Comparison of ENCODE assay signal across 22 cellular contexts in the genomic region with DNA sequence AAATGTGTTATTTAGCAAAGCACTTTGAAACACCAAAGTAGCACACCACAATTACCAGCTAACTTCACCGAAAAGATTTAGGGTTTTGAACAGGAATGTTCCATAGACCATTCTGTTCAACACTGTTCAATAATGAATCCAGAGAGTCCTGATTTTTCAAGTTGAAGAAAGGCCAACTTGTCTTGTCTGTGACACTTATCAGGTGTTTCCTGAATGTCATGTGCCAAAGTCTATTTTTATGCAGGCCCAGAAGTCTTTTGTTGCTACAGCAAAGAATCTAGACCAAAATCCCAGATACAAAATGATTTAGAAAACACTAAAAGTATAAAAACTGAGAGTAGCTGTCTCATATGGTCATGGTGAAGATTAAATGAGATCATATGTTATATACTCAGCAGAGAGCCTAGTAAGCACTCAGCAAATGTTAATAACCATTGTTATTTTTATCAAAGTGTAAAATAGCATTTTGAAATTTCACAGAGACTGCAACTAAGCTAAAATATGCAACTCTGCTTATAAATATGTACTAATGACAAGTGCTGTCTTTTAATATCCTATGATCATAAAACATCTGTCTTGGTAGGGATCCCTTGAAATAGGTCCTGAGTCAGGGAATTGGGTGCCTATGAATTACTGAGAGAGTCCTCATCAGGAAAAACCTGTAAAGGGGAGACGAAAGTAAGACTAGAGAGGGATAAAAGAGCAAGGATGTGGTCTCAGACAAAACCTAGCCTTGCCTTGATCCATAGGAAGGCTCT.
DNase-seq lines count a peak whose midpoint lies in the region; ATAC-seq and TF ChIP-seq lines count a peak whose summit lies in the region.
"Had no signal": no experiment of that assay in that cellular context is flagged by ENCODE, and none has a peak within 500 bp of the region (broad histone marks: within the 10 kb centered on the region; RNA-seq: fewer than 3 reads in every experiment).

No MANE protein-coding gene starts in this region.

- no peak for TF ChIP-seq CTCF in lung (IDR thresholded peaks at IDR 0.05; ENCODE audit: control extremely low read depth, extremely low read depth)
- no peak for TF ChIP-seq CTCF in gastroesophageal sphincter (IDR thresholded peaks at IDR 0.05)

- H3K27me3 Mint-ChIP-seq in activated CD8-positive, alpha-beta memory T cell treated with anti-CD3 and anti-CD28 coated beads, Interleukin-2, amount 10 ng/mL, durations not matched to agents 7 days and 5 days, result no peaks in the 10 kb centered on the region
- H3K27me3 Mint-ChIP-seq: activated CD4-positive, alpha-beta T cell treated with anti-CD3 and anti-CD28 coated beads, Interleukin-2, amount 10 ng/mL, durations not matched to agents 7 days and 5 days; dendritic cell treated with granulocyte-macrophage colony-stimulating factor and Interleukin-4, amounts not matched to agents 40 ng/mL and 50 ng/mL, for 4 days; stimulated activated naive B cell treated with anti-CD40 and anti-IgM and Interleukin-4, amounts not matched to agents 10 μg/mL and 1 μg/mL and 100 μg/mL, for 72 hours had no signal

- TF ChIP-seq EP300 in gastroesophageal sphincter (IDR thresholded peaks at IDR 0.05), result no peak

- no peak overlapping the region for H3K4me3 Mint-ChIP-seq in activated CD8-positive, alpha-beta memory T cell treated with anti-CD3 and anti-CD28 coated beads, Interleukin-2, amount 10 ng/mL, durations not matched to agents 7 days and 5 days
- H3K4me3 Mint-ChIP-seq: activated CD4-positive, alpha-beta T cell treated with anti-CD3 and anti-CD28 coated beads, Interleukin-2, amount 10 ng/mL, durations not matched to agents 7 days and 5 days; dendritic cell treated with granulocyte-macrophage colony-stimulating factor and Interleukin-4, amounts not matched to agents 40 ng/mL and 50 ng/mL, for 4 days; stimulated activated naive B cell treated with anti-CD40 and anti-IgM and Interleukin-4, amounts not matched to agents 10 μg/mL and 1 μg/mL and 100 μg/mL, for 72 hours had no signal

- CTCF ChIA-PET in activated CD8-positive, alpha-beta memory T cell treated with anti-CD3 and anti-CD28 coated beads, Interleukin-2, amount 10 ng/mL, durations not matched to agents 7 days and 5 days (lab: Charles Lee), result no interaction called here

- no peak for ATAC-seq in lung (ENCODE audit: insufficient read depth, low FRiP score)
- ATAC-seq in activated CD8-positive, alpha-beta memory T cell treated with anti-CD3 and anti-CD28 coated beads, Interleukin-2, amount 10 ng/mL, durations not matched to agents 7 days and 5 days, result no peak
- ATAC-seq in GM19452 (IDR thresholded peaks at IDR 0.05; ENCODE audit: unreplicated experiment), result no peak
- no peak for ATAC-seq in gastroesophageal sphincter
- ATAC-seq: activated naive CD4-positive, alpha-beta T cell treated with anti-CD3 and anti-CD28 coated beads, Interleukin-2, amount 50 U/mL, for 72 hours; HepG2; stimulated activated naive B cell treated with anti-CD40 and anti-IgM and Interleukin-4, amounts not matched to agents 10 μg/mL and 1 μg/mL and 100 μg/mL, for 72 hours had no signal

- DNase-seq in Kasumi-1 (lab: John Stamatoyannopoulos, UW), result peak; percentile 10
- no peak for DNase-seq in lung (ENCODE audit: low spot score)
- DNase-seq in activated CD8-positive, alpha-beta memory T cell treated with anti-CD3 and anti-CD28 coated beads, Interleukin-2, amount 10 ng/mL, durations not matched to agents 7 days and 5 days, result no peak
- DNase-seq in cerebellum (ENCODE audit: low spot score), result no peak
- DNase-seq: activated CD4-positive, alpha-beta T cell treated with anti-CD3 and anti-CD28 coated beads, Interleukin-2, amount 10 ng/mL, durations not matched to agents 7 days and 5 days; anterior cingulate cortex; Caco-2; glutamatergic neuron; midbrain; NCI-H1092 treated with DMSO at 0.1 percent for 48 hours; NCI-H187 treated with DMSO at 0.1 percent for 48 hours; NCI-H526 treated with DMSO at 0.1 percent for 48 hours; stimulated activated CD4-positive, alpha-beta T cell treated with anti-CD3 and anti-CD28 coated beads, Interleukin-1b, Interleukin-23, amount 100 ng/mL, for 48 hours; stimulated activated naive B cell treated with anti-CD40 and anti-IgM and Interleukin-4, amounts not matched to agents 10 μg/mL and 1 μg/mL and 100 μg/mL, for 72 hours; uterus had no signal

- H3K4me1 Mint-ChIP-seq in activated CD8-positive, alpha-beta memory T cell treated with anti-CD3 and anti-CD28 coated beads, Interleukin-2, amount 10 ng/mL, durations not matched to agents 7 days and 5 days, result peaks cover 2% of the 10 kb centered on the region

- H3K27me3 ChIP-seq in duodenal mucosa (ENCODE audit: control insufficient read depth in 1 of 2, insufficient read depth in 2 of 2, low read length in 2 of 2) (no peaks in the 10 kb centered on the region), lung (ENCODE audit: control insufficient read depth, insufficient read depth) (no peaks in the 10 kb centered on the region), skeletal muscle tissue (ENCODE audit: control insufficient read depth in 3 of 3, insufficient read depth in 3 of 3, low read length in 3 of 3) (no peaks in the 10 kb centered on the region), gastroesophageal sphincter (no peaks in the 10 kb centered on the region)
- H3K27me3 ChIP-seq: uterus had no signal

- H3K9ac ChIP-seq in duodenal mucosa (ENCODE audit: low read depth in 1 of 2, low read length in 2 of 2) (no peak overlapping the region), skeletal muscle tissue (ENCODE audit: low read depth in 1 of 3, low read length in 3 of 3) (no peak overlapping the region)

- no peaks in the 10 kb centered on the region for H3K9me3 Mint-ChIP-seq in activated CD8-positive, alpha-beta memory T cell treated with anti-CD3 and anti-CD28 coated beads, Interleukin-2, amount 10 ng/mL, durations not matched to agents 7 days and 5 days (ENCODE audit: low read depth)

- H3K36me3 Mint-ChIP-seq in activated CD8-positive, alpha-beta memory T cell treated with anti-CD3 and anti-CD28 coated beads, Interleukin-2, amount 10 ng/mL, durations not matched to agents 7 days and 5 days, result peaks cover 4% of the 10 kb centered on the region

- H3K4me1 ChIP-seq in duodenal mucosa (ENCODE audit: control insufficient read depth in 1 of 2, insufficient read depth in 2 of 2, low read length in 2 of 2), result peaks cover 47 to 52% of the 10 kb centered on the region in 2 donors
- peaks cover 8 to 21% of the 10 kb centered on the region in 2 donors for H3K4me1 ChIP-seq in lung (ENCODE audit: control insufficient read depth in 2 of 2, insufficient read depth in 2 of 2, low read length in 2 of 2)
- H3K4me1 ChIP-seq in skeletal muscle tissue (ENCODE audit: control insufficient read depth in 3 of 3, insufficient read depth in 3 of 3, low read length in 3 of 3), result peaks cover 10 to 21% (median 20%) of the 10 kb centered on the region in 3 donors
- peaks cover 2 to 53% (median 4%) of the 10 kb centered on the region in 3 donors for H3K4me1 ChIP-seq in gastroesophageal sphincter

- TF ChIP-seq POLR2A in gastroesophageal sphincter (IDR thresholded peaks at IDR 0.05), result no peak

- H3K27ac Mint-ChIP-seq in activated CD8-positive, alpha-beta memory T cell treated with anti-CD3 and anti-CD28 coated beads, Interleukin-2, amount 10 ng/mL, durations not matched to agents 7 days and 5 days, result no peak overlapping the region
- H3K27ac Mint-ChIP-seq: activated CD4-positive, alpha-beta T cell treated with anti-CD3 and anti-CD28 coated beads, Interleukin-2, amount 10 ng/mL, durations not matched to agents 7 days and 5 days; dendritic cell treated with granulocyte-macrophage colony-stimulating factor and Interleukin-4, amounts not matched to agents 40 ng/mL and 50 ng/mL, for 4 days; stimulated activated naive B cell treated with anti-CD40 and anti-IgM and Interleukin-4, amounts not matched to agents 10 μg/mL and 1 μg/mL and 100 μg/mL, for 72 hours had no signal

- peak overlapping the region; percentile 2 for H3K27ac ChIP-seq in duodenal mucosa (ENCODE audit: low read depth, low read length)
- H3K27ac ChIP-seq in lung (ENCODE audit: low read depth in 1 of 2, low read length in 1 of 2), result peak overlapping the region; percentile 12 to 56
- peak overlapping the region; percentile 20 for H3K27ac ChIP-seq in skeletal muscle tissue (ENCODE audit: low read depth, low read length)
- peak overlapping the region in 2 of 4 donors; percentile 22 to 24 for H3K27ac ChIP-seq in gastroesophageal sphincter
- H3K27ac ChIP-seq: uterus had no signal

- H3K36me3 ChIP-seq in duodenal mucosa (ENCODE audit: control insufficient read depth in 1 of 2, insufficient read depth in 2 of 2, low read length in 2 of 2), result peaks cover 0 to 2% of the 10 kb centered on the region in 2 donors
- H3K36me3 ChIP-seq in lung (ENCODE audit: control insufficient read depth in 2 of 2, insufficient read depth in 2 of 2, low read length in 2 of 2), result no peaks in the 10 kb centered on the region
- H3K36me3 ChIP-seq in skeletal muscle tissue (ENCODE audit: control insufficient read depth in 3 of 3, insufficient read depth in 3 of 3, low read length in 3 of 3), result peaks cover 0 to 3% (median 3%) of the 10 kb centered on the region in 3 donors
- peaks cover 0 to 3% of the 10 kb centered on the region in 2 donors for H3K36me3 ChIP-seq in gastroesophageal sphincter
- H3K36me3 ChIP-seq: uterus had no signal

- 82 to 92% methylated on average over 2 of the region's 2 CpGs for WGBS in lung, 2 donors
- 66 to 82% methylated on average over 2 of the region's 2 CpGs for WGBS in gastroesophageal sphincter (ENCODE audit: low coverage in 1 of 2), 2 donors

- H3K9me3 ChIP-seq in duodenal mucosa (ENCODE audit: control insufficient read depth in 1 of 2, low read length in 2 of 2), result no peaks in the 10 kb centered on the region
- no peaks in the 10 kb centered on the region for H3K9me3 ChIP-seq in lung (ENCODE audit: control insufficient read depth in 2 of 2, insufficient read depth in 1 of 2, low read length in 1 of 2)
- no peaks in the 10 kb centered on the region for H3K9me3 ChIP-seq in skeletal muscle tissue (ENCODE audit: control insufficient read depth in 3 of 3, low read length in 3 of 3)
- H3K9me3 ChIP-seq in gastroesophageal sphincter, result no peaks in the 10 kb centered on the region
- H3K9me3 ChIP-seq: uterus had no signal

- no peak overlapping the region for H3K4me3 ChIP-seq in duodenal mucosa (ENCODE audit: low read depth in 1 of 2, low read length in 2 of 2)
- H3K4me3 ChIP-seq in lung, result no peak overlapping the region
- H3K4me3 ChIP-seq in skeletal muscle tissue (ENCODE audit: low read length in 3 of 3), result no peak overlapping the region
- no peak overlapping the region for H3K4me3 ChIP-seq in gastroesophageal sphincter
- H3K4me3 ChIP-seq: uterus had no signal

Comparison
In these comparisons a context has a peak if more than half of its experiments do, and no peak if none do; other contexts are left out.
1. DNase-seq: peak in Kasumi-1 (2 of 2); none in lung (single experiment), activated CD8-positive, alpha-beta memory T cell treated with anti-CD3 and anti-CD28 coated beads, Interleukin-2, amount 10 ng/mL, durations not matched to agents 7 days and 5 days (single experiment) and cerebellum (single experiment).